In genomic region chr7:128020161-128020560, GRCh38 we compare ENCODE assay signal across 11 cellular contexts. TPM values are rescaled to one million over a fixed set of nuclear protein-coding genes. Genes with fewer than 3 reads are reported as not detected.
A peak's percentile ranks its signal among the peaks of the same experiment; 100 is the strongest.
DNase-seq lines count a peak whose midpoint lies in the region; ATAC-seq, FAIRE-seq and TF ChIP-seq lines count a peak whose summit lies in the region.
"Had no signal": no experiment of that assay in that cellular context is flagged by ENCODE, and none has a peak within 500 bp of the region (broad histone marks: within the 10 kb centered on the region; RNA-seq: fewer than 3 reads in every experiment).

No MANE protein-coding gene starts in this region.

- no peaks in the 10 kb centered on the region for H3K9me3 Mint-ChIP-seq in activated CD8-positive, alpha-beta T cell treated with anti-CD3 and anti-CD28 coated beads, Interleukin-2, amount 10 ng/mL, durations not matched to agents 7 days and 5 days (ENCODE audit: insufficient read depth)
- H3K9me3 Mint-ChIP-seq: stimulated activated naive CD8-positive, alpha-beta T cell treated with anti-CD3 and anti-CD28 coated beads, Interleukin-15, Interleukin-2, amounts not matched to agents 100 ng/mL and 50 ng/mL, for 24 hours had no signal

- peaks cover 7% of the 10 kb centered on the region; the same call in 1 of the 2 replicates for H3K36me3 ChIP-seq in DND-41 (ENCODE audit: insufficient read depth, low read length)
- H3K36me3 ChIP-seq in HCT116 (ENCODE audit: control insufficient read depth in 1 of 2, insufficient read depth in 2 of 2, low read length in 2 of 2): 0 out of 4 replicates have a peak, but pooled peaks cover 0 to 4% of the 10 kb centered on the region in 2 experiments
- H3K36me3 ChIP-seq in keratinocyte (ENCODE audit: control insufficient read depth in 2 of 2, extremely low read depth in 1 of 2, insufficient read depth in 2 of 2, low read length in 2 of 2): peaks cover 5 to 19% of the 10 kb centered on the region in 2 experiments

- no peak overlapping the region for H3K4me3 Mint-ChIP-seq in activated CD8-positive, alpha-beta T cell treated with anti-CD3 and anti-CD28 coated beads, Interleukin-2, amount 10 ng/mL, durations not matched to agents 7 days and 5 days
- H3K4me3 Mint-ChIP-seq: stimulated activated naive CD8-positive, alpha-beta T cell treated with anti-CD3 and anti-CD28 coated beads, Interleukin-15, Interleukin-2, amounts not matched to agents 100 ng/mL and 50 ng/mL, for 24 hours had no signal

- H3K4me3 ChIP-seq in DND-41 (ENCODE audit: low read depth in 1 of 2, low read length in 2 of 2) (no peak overlapping the region), HCT116 (replicated peaks in 1 of 2; ENCODE audit: low read depth in 1 of 2, low read length in 2 of 2) (no peak overlapping the region), keratinocyte (ENCODE audit: control insufficient read depth in 2 of 3, extremely low read depth in 1 of 3, insufficient read depth in 2 of 3, low read depth in 1 of 3, low read length in 3 of 3) (no peak overlapping the region)

- BruUV-seq in HCT116 (replicated peaks; lab: Mats Ljungman, UMichigan): no TSS peak

- peak; percentile 37 for TF ChIP-seq RAD21 in HCT116 (IDR thresholded peaks at IDR 0.05; ENCODE audit: low read depth)

- no peak for FAIRE-seq in keratinocyte (lab: Jason Lieb, UNC)

- no peaks in the 10 kb centered on the region for H3K27me3 Mint-ChIP-seq in activated CD8-positive, alpha-beta T cell treated with anti-CD3 and anti-CD28 coated beads, Interleukin-2, amount 10 ng/mL, durations not matched to agents 7 days and 5 days (ENCODE audit: low read depth)
- H3K27me3 Mint-ChIP-seq: stimulated activated naive CD8-positive, alpha-beta T cell treated with anti-CD3 and anti-CD28 coated beads, Interleukin-15, Interleukin-2, amounts not matched to agents 100 ng/mL and 50 ng/mL, for 24 hours had no signal

- dilution Hi-C loops in keratinocyte (cut with MboI; ENCODE audit: extremely low pct_ligation_motif_present, low sequenced_read_pairs): no loop called here

- H3K9ac ChIP-seq in DND-41 (ENCODE audit: low read depth, low read length) (no peak overlapping the region), HCT116 (ENCODE audit: low read length) (no peak overlapping the region), keratinocyte (ENCODE audit: control insufficient read depth, extremely low read depth, insufficient read depth, low read length) (no peak overlapping the region)

- H3K4me1 ChIP-seq in DND-41 (ENCODE audit: insufficient read depth, low read length): no peaks in the 10 kb centered on the region
- H3K4me1 ChIP-seq in HCT116 (ENCODE audit: control insufficient read depth in 1 of 2, insufficient read depth in 2 of 2, low read length in 2 of 2): peaks cover 0 to 44% of the 10 kb centered on the region in 2 experiments; a peak in 2 of 4 replicates
- peaks cover 35% of the 10 kb centered on the region for H3K4me1 ChIP-seq in keratinocyte (ENCODE audit: control insufficient read depth, extremely low read depth, insufficient read depth, low read length)

- H3K4me2 ChIP-seq in DND-41 (ENCODE audit: insufficient read depth, low read length) (no peak overlapping the region), HCT116 (ENCODE audit: low read length) (no peak overlapping the region), keratinocyte (ENCODE audit: control insufficient read depth, extremely low read depth, insufficient read depth, low read depth, low read length) (no peak overlapping the region)

- CTCF ChIA-PET in HCT116 (lab: Charles Lee): interaction anchor here (0.5 to 3.1 kb wide), 6 partner anchors 10 to 189 kb away, joined by 3 to 9 read pairs (median 4); no protein-coding TSS in a partner anchor
- CTCF ChIA-PET in activated CD8-positive, alpha-beta T cell treated with anti-CD3 and anti-CD28 coated beads, Interleukin-2, amount 10 ng/mL, durations not matched to agents 7 days and 5 days (lab: Charles Lee): interaction anchor here (0.8 to 1.6 kb wide), 2 partner anchors 10 to 165 kb away, joined by 3 to 6 read pairs; no protein-coding TSS in a partner anchor

- H2AFZ ChIP-seq in DND-41 (ENCODE audit: low read depth, low read length) (no peak overlapping the region), HCT116 (ENCODE audit: low read depth, low read length, poor library complexity, severe bottlenecking) (no peak overlapping the region), keratinocyte (ENCODE audit: control insufficient read depth, low read length) (no peak overlapping the region)

- DNase-seq in DND-41 (peak; percentile 24), HCT116 (ENCODE audit: low read depth, low spot score) (peak; percentile 31), keratinocyte (ENCODE audit: low read depth, low spot score) (no peak), NCI-H187 treated with DMSO at 0.1 percent for 48 hours (lab: John Stamatoyannopoulos, UW) (no peak)
- DNase-seq in activated CD8-positive, alpha-beta T cell treated with anti-CD3 and anti-CD28 coated beads, Interleukin-2, amount 10 ng/mL, durations not matched to agents 7 days and 5 days: peak; percentile 45
- no peak for DNase-seq in effector CD8-positive, alpha-beta T cell (lab: John Stamatoyannopoulos, UW)
- DNase-seq: KG1 had no signal

- H3K4me1 Mint-ChIP-seq in activated CD8-positive, alpha-beta T cell treated with anti-CD3 and anti-CD28 coated beads, Interleukin-2, amount 10 ng/mL, durations not matched to agents 7 days and 5 days (ENCODE audit: low read depth): no peaks in the 10 kb centered on the region

- no peaks in the 10 kb centered on the region for H3K27me3 ChIP-seq in DND-41 (ENCODE audit: insufficient read depth, low read length, poor library complexity)
- H3K27me3 ChIP-seq in HCT116 (ENCODE audit: insufficient read depth, low read length): no peaks in the 10 kb centered on the region
- H3K27me3 ChIP-seq in keratinocyte (ENCODE audit: control insufficient read depth, extremely low read depth, insufficient read depth, low read length): no peaks in the 10 kb centered on the region

- POLR2A ChIA-PET in HCT116 (lab: Charles Lee): no interaction called here
- POLR2A ChIA-PET in activated CD8-positive, alpha-beta T cell treated with anti-CD3 and anti-CD28 coated beads, Interleukin-2, amount 10 ng/mL, durations not matched to agents 7 days and 5 days (lab: Charles Lee): no interaction called here

- H3K27ac ChIP-seq in DND-41 (ENCODE audit: low read length): no peak overlapping the region
- H3K27ac ChIP-seq in HCT116 (ENCODE audit: low read depth, low read length): no peak overlapping the region
- peak overlapping the region; percentile 47 for H3K27ac ChIP-seq in keratinocyte (ENCODE audit: control insufficient read depth, insufficient read depth, low read length)

- peaks cover 9% of the 10 kb centered on the region for H3K36me3 Mint-ChIP-seq in activated CD8-positive, alpha-beta T cell treated with anti-CD3 and anti-CD28 coated beads, Interleukin-2, amount 10 ng/mL, durations not matched to agents 7 days and 5 days (ENCODE audit: low read depth)

- H3K79me2 ChIP-seq in DND-41 (ENCODE audit: insufficient read depth, low read length) (no peaks in the 10 kb centered on the region), HCT116 (ENCODE audit: insufficient read depth, low read length) (0 out of 2 replicates have a peak, but pooled peaks cover 3% of the 10 kb centered on the region), keratinocyte (ENCODE audit: control insufficient read depth, insufficient read depth, low read length) (no peaks in the 10 kb centered on the region)

- H4K20me1 ChIP-seq in DND-41 (ENCODE audit: insufficient read depth, low read length) (peaks cover 3% of the 10 kb centered on the region; the same call in 1 of the 2 replicates), HCT116 (ENCODE audit: insufficient read depth) (no peaks in the 10 kb centered on the region), keratinocyte (ENCODE audit: control insufficient read depth, extremely low read depth, insufficient read depth, low read length) (no peaks in the 10 kb centered on the region)

- RAD21 ChIA-PET in HCT116 (lab: Charles Lee; ENCODE audit: low non-redundant PET in 1 of 2, low total read pairs in 2 of 2, uncharacterized antibody in 2 of 2, unreplicated experiment in 2 of 2): no interaction called here

- no peaks in the 10 kb centered on the region for H3K9me2 ChIP-seq in HCT116 (ENCODE audit: insufficient read depth)

- intact Hi-C loops in HCT116 (cut with micrococcal nuclease): loop anchor here (10.0 kb wide), 1 partner anchor 315 kb away; no protein-coding TSS in a partner anchor

- H3K9me1 ChIP-seq in keratinocyte (ENCODE audit: control insufficient read depth, extremely low read depth, insufficient read depth, low read length): no peaks in the 10 kb centered on the region

- ATAC-seq in DND-41 (ENCODE audit: insufficient read depth, low read depth) (0 out of 3 replicates have a peak, but pooled peaks have one; percentile 17), HCT116 (peak; percentile 79), GM19397 (IDR thresholded peaks at IDR 0.05; ENCODE audit: unreplicated experiment) (no peak)
- ATAC-seq in activated CD8-positive, alpha-beta T cell treated with anti-CD3 and anti-CD28 coated beads, Interleukin-2, amount 10 ng/mL, durations not matched to agents 7 days and 5 days: peak; percentile 33
- ATAC-seq: Right ventricle myocardium inferior, sciatic nerve had no signal

- H3K9me3 ChIP-seq in DND-41 (ENCODE audit: insufficient read depth, low read length, severe bottlenecking): no peaks in the 10 kb centered on the region
- no peaks in the 10 kb centered on the region for H3K9me3 ChIP-seq in HCT116 (ENCODE audit: control insufficient read depth in 1 of 2, insufficient read depth in 1 of 2, low read depth in 1 of 2, low read length in 2 of 2)
- no peaks in the 10 kb centered on the region for H3K9me3 ChIP-seq in keratinocyte (ENCODE audit: control insufficient read depth, low read depth, low read length)

- H3K27ac Mint-ChIP-seq in activated CD8-positive, alpha-beta T cell treated with anti-CD3 and anti-CD28 coated beads, Interleukin-2, amount 10 ng/mL, durations not matched to agents 7 days and 5 days: no peak overlapping the region
- H3K27ac Mint-ChIP-seq: stimulated activated naive CD8-positive, alpha-beta T cell treated with anti-CD3 and anti-CD28 coated beads, Interleukin-15, Interleukin-2, amounts not matched to agents 100 ng/mL and 50 ng/mL, for 24 hours had no signal

- TF ChIP-seq POLR2A in HCT116 (IDR thresholded peaks at IDR 0.05; ENCODE audit: borderline replicate concordance, extremely low read depth, insufficient read depth, insufficient read length): no peak

- TF ChIP-seq CTCF in DND-41 (IDR thresholded peaks at IDR 0.05; ENCODE audit: borderline replicate concordance, extremely low read depth, low read length, poor library complexity, severe bottlenecking): peak; percentile 57
- peak; percentile 79 to 99 (median 82) for TF ChIP-seq CTCF in HCT116 (IDR thresholded peaks at IDR 0.05 in 2 of 3, conservative IDR thresholded peaks at IDR 0.05 in 1 of 3; ENCODE audit: borderline replicate concordance in 1 of 3, insufficient read depth in 1 of 3, low read depth in 2 of 3, low read length in 2 of 3)
- TF ChIP-seq CTCF in keratinocyte (optimal IDR thresholded peaks at IDR 0.05 in 1 of 3, IDR thresholded peaks at IDR 0.05 in 1 of 3, conservative IDR thresholded peaks at IDR 0.05 in 1 of 3; ENCODE audit: extremely low read depth in 1 of 3, insufficient read depth in 2 of 3, low read length in 3 of 3): peak; percentile 52 to 62 (median 57)

RNA-seq across cellular contexts. Expression of gene LRRC4, which starts 11.1 kb away (rescaled TPM):
- not detected for total RNA-seq in HCT116 (2021; ENCODE audit: unreplicated experiment)
- polyA plus RNA-seq in HCT116 (2012): 0.09 and 0.16 TPM in 2 replicates
- total RNA-seq in activated CD8-positive, alpha-beta T cell treated with anti-CD3 and anti-CD28 coated beads, Interleukin-2, amount 10 ng/mL, durations not matched to agents 7 days and 5 days: under 1 TPM; 0.24 to 0.50 TPM
- polyA plus RNA-seq in keratinocyte: 0.01 to 0.09 TPM (median 0.07 TPM) in 3 replicates
- polyA plus RNA-seq in keratinocyte (2011; ENCODE audit: low read depth): not detected
- 0.03 and 0.04 TPM in 2 replicates for polyA plus RNA-seq in keratinocyte (2011; cell fraction: cytosol; rRNA removed)
- polyA plus RNA-seq in keratinocyte (2011; cell fraction: nucleus; rRNA removed): 0.08 and 0.13 TPM in 2 replicates
- polyA plus RNA-seq in keratinocyte (2012; ENCODE audit: low replicate concordance): 0.05 and 0.27 TPM in 2 replicates
- 0.03 to 0.40 TPM (median 0.20 TPM) in 3 replicates for polyA minus RNA-seq in keratinocyte
- polyA minus RNA-seq in keratinocyte (2011; cell fraction: cytosol; rRNA and poly(A)+ RNA removed): not detected
- polyA minus RNA-seq in keratinocyte (2011; cell fraction: nucleus; rRNA and poly(A)+ RNA removed): not detected in 2 replicates

Comparison
In these comparisons a context has a peak if more than half of its experiments do, and no peak if none do; other contexts are left out.
1. DNase-seq: peak in DND-41 (single experiment), HCT116 (single experiment) and activated CD8-positive, alpha-beta T cell treated with anti-CD3 and anti-CD28 coated beads, Interleukin-2, amount 10 ng/mL, durations not matched to agents 7 days and 5 days (single experiment); none in keratinocyte (single experiment), effector CD8-positive, alpha-beta T cell (single experiment) and NCI-H187 treated with DMSO at 0.1 percent for 48 hours (single experiment).
2. Peak in every context shown above with its lines, with median percentiles within 50 percentile points of each other: CTCF ChIP-seq.